Comparison of ENCODE assay signal across 17 cellular contexts in the genomic region with DNA sequence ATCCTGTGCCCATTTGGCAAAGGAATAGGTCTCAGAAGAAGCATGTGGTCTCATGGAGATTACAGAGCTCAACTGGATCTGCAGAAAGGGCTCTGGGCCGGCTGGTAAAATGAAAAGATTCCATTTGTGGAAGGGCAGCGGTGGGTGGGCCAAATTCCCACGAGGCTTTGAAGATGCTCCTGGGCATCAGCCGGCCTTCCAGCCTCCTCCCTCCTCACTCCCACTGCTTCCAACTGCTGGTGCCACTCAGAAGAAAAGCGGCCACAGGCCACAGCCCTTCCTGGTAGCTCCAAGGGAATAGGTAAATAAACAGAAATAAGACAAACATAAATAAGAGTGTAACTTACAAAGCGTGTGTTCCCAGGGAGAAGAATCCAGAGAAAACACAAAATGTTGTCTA.
DNase-seq lines count a peak whose midpoint lies in the region; TF ChIP-seq lines count a peak whose summit lies in the region.
"Had no signal": no experiment of that assay in that cellular context is flagged by ENCODE, and none has a peak within 500 bp of the region (broad histone marks: within the 10 kb centered on the region; RNA-seq: fewer than 3 reads in every experiment).

No MANE protein-coding gene starts in this region.

- H3K4me3 ChIP-seq in mammary epithelial cell (replicated peaks in 1 of 3; ENCODE audit: insufficient read depth in 1 of 3, low read depth in 2 of 3, low read length in 3 of 3) (no peak overlapping the region), colonic mucosa (no peak overlapping the region)
- H3K4me3 ChIP-seq: A549 had no signal

- no peaks in the 10 kb centered on the region for H4K20me1 ChIP-seq in mammary epithelial cell (ENCODE audit: insufficient read depth, low read length)

- CTCF ChIA-PET in mammary epithelial cell (lab: Charles Lee; ENCODE audit: low non-redundant PET), result no interaction called here

- TF ChIP-seq CTCF in mammary epithelial cell (conservative IDR thresholded peaks at IDR 0.05 in 1 of 2, IDR thresholded peaks at IDR 0.05 in 1 of 2; ENCODE audit: extremely low read depth in 1 of 2, insufficient read depth in 1 of 2, low read depth in 1 of 2, low read length in 2 of 2) (no peak), colonic mucosa (IDR thresholded peaks at IDR 0.05) (no peak)

- intact Hi-C loops in mammary epithelial cell (cut with micrococcal nuclease) (no loop called here), colonic mucosa (cut with DNase I) (loop anchor here (10.0 kb wide), 1 partner anchor 149 kb away; no protein-coding TSS in a partner anchor)

- H2AFZ ChIP-seq in mammary epithelial cell (ENCODE audit: low read depth, low read length), result peak overlapping the region; percentile 50

- no peak overlapping the region for H3K9ac ChIP-seq in mammary epithelial cell (ENCODE audit: insufficient read depth, low read length)
- H3K9ac ChIP-seq in colonic mucosa (ENCODE audit: low read depth in 2 of 2, low read length in 2 of 2), result no peak overlapping the region

- dilution Hi-C loops in mammary epithelial cell (cut with HindIII; ENCODE audit: low sequenced_read_pairs), result loop anchor here (5.0 kb wide), 1 partner anchor 87 kb away; no protein-coding TSS in a partner anchor

- H3K9me3 ChIP-seq in mammary epithelial cell (replicated peaks; ENCODE audit: insufficient read depth, low read length) (no peaks in the 10 kb centered on the region), colonic mucosa (no peaks in the 10 kb centered on the region)
- H3K9me3 ChIP-seq: A549, Caco-2 had no signal

- H3K27me3 ChIP-seq in mammary epithelial cell (ENCODE audit: insufficient read depth, low read length) (no peaks in the 10 kb centered on the region), colonic mucosa (no peaks in the 10 kb centered on the region)

- H3K27ac ChIP-seq in mammary epithelial cell (ENCODE audit: insufficient read depth, low read depth, low read length) (no peak overlapping the region), colonic mucosa (no peak overlapping the region)
- H3K27ac ChIP-seq: 22Rv1, A549, C4-2B had no signal

- BruUV-seq in mammary epithelial cell (replicated peaks; lab: Mats Ljungman, UMichigan), result no TSS peak

- DNase-seq in DMS53 (lab: John Stamatoyannopoulos, UW), result peak; percentile 48
- no peak for DNase-seq in DMS53 treated with DMSO at 0.1 percent for 48 hours (lab: John Stamatoyannopoulos, UW; ENCODE audit: unreplicated experiment)
- no peak for DNase-seq in mammary epithelial cell
- DNase-seq in myocyte (ENCODE audit: low read depth), result peak; percentile 64
- DNase-seq in colonic mucosa, result no peak
- DNase-seq in NAMALWA (ENCODE audit: low spot score), result no peak
- no peak for DNase-seq in effector CD4-positive, alpha-beta T cell
- DNase-seq: AML-193; Caco-2; CD4-positive, alpha-beta T cell; DMS79 treated with DMSO at 0.1 percent for 48 hours; GF-D8; GOT3; H9 had no signal

- 51% methylated on average over 6 of the region's 6 CpGs for WGBS in mammary epithelial cell (ENCODE audit: low coverage, missing lambda C conversion rate)

- H3K4me1 ChIP-seq in mammary epithelial cell (ENCODE audit: insufficient read depth, low read length), result no peaks in the 10 kb centered on the region
- no peaks in the 10 kb centered on the region for H3K4me1 ChIP-seq in colonic mucosa
- H3K4me1 ChIP-seq: A549, Caco-2 had no signal

- no peak overlapping the region for H3K4me2 ChIP-seq in mammary epithelial cell (ENCODE audit: insufficient read depth, low read depth, low read length)
- H3K4me2 ChIP-seq: A549 had no signal

- no peaks in the 10 kb centered on the region for H3K79me2 ChIP-seq in mammary epithelial cell (ENCODE audit: insufficient read depth, low read length)

- in situ Hi-C loops in mammary epithelial cell (cut with MboI; ENCODE audit: low sequenced_read_pairs in 2 of 2), result no loop called here

- no peaks in the 10 kb centered on the region for H3K36me3 ChIP-seq in mammary epithelial cell (ENCODE audit: insufficient read depth, low read length)
- no peaks in the 10 kb centered on the region for H3K36me3 ChIP-seq in colonic mucosa

Comparison
In these comparisons a context has a peak if more than half of its experiments do, and no peak if none do; other contexts are left out.
1. DNase-seq: peak in DMS53 (single experiment) and myocyte (single experiment); none in DMS53 treated with DMSO at 0.1 percent for 48 hours (single experiment), mammary epithelial cell (single experiment), colonic mucosa (single experiment), NAMALWA (single experiment) and effector CD4-positive, alpha-beta T cell (single experiment).